In genomic region chr19:35936738-35937268, GRCh38 we compare ENCODE assay signal across 8 cellular contexts. TPM values are rescaled to one million over a fixed set of nuclear protein-coding genes. Genes with fewer than 3 reads are reported as not detected.
DNase-seq lines count a peak whose midpoint lies in the region; ATAC-seq, FAIRE-seq and TF ChIP-seq lines count a peak whose summit lies in the region.

No MANE protein-coding gene starts in this region.

- H3K4me3 ChIP-seq in keratinocyte (ENCODE audit: control insufficient read depth in 2 of 3, extremely low read depth in 1 of 3, insufficient read depth in 2 of 3, low read depth in 1 of 3, low read length in 3 of 3) (peak overlapping the region; percentile 60 to 89 (median 74)), subcutaneous abdominal adipose tissue (ENCODE audit: low read depth in 1 of 5, low read length in 5 of 5) (peak overlapping the region; percentile 55 to 79 (median 62))

- H3K79me2 ChIP-seq in keratinocyte (ENCODE audit: control insufficient read depth, insufficient read depth, low read length) = peaks cover 9% of the 10 kb centered on the region

- peak overlapping the region; percentile 81 for H3K4me2 ChIP-seq in keratinocyte (ENCODE audit: control insufficient read depth, extremely low read depth, insufficient read depth, low read depth, low read length)

- peak overlapping the region; percentile 82 for H3K4me3 Mint-ChIP-seq in T-helper 1 cell treated with Interleukin-12 subunit alpha and Interleukin-12 subunit beta and Interleukin-4 antibody, amounts not matched to agents 30 μg/mL and 1 μg/mL, for 36 hours
- peak overlapping the region; percentile 88 for H3K4me3 Mint-ChIP-seq in activated naive CD8-positive, alpha-beta T cell

- H3K27me3 Mint-ChIP-seq in T-helper 1 cell treated with Interleukin-12 subunit alpha and Interleukin-12 subunit beta and Interleukin-4 antibody, amounts not matched to agents 30 μg/mL and 1 μg/mL, for 36 hours (ENCODE audit: low read depth) = no peaks in the 10 kb centered on the region
- H3K27me3 Mint-ChIP-seq in activated naive CD8-positive, alpha-beta T cell = no peaks in the 10 kb centered on the region

- peaks cover 8% of the 10 kb centered on the region for H3K36me3 Mint-ChIP-seq in T-helper 1 cell treated with Interleukin-12 subunit alpha and Interleukin-12 subunit beta and Interleukin-4 antibody, amounts not matched to agents 30 μg/mL and 1 μg/mL, for 36 hours (ENCODE audit: low read depth)
- no peaks in the 10 kb centered on the region for H3K36me3 Mint-ChIP-seq in activated naive CD8-positive, alpha-beta T cell

- H3K4me1 Mint-ChIP-seq in T-helper 1 cell treated with Interleukin-12 subunit alpha and Interleukin-12 subunit beta and Interleukin-4 antibody, amounts not matched to agents 30 μg/mL and 1 μg/mL, for 36 hours (ENCODE audit: low read depth) = peaks cover 27% of the 10 kb centered on the region
- peaks cover 36% of the 10 kb centered on the region for H3K4me1 Mint-ChIP-seq in activated naive CD8-positive, alpha-beta T cell (ENCODE audit: low read depth)

- H3K27ac Mint-ChIP-seq in T-helper 1 cell treated with Interleukin-12 subunit alpha and Interleukin-12 subunit beta and Interleukin-4 antibody, amounts not matched to agents 30 μg/mL and 1 μg/mL, for 36 hours = no peak overlapping the region
- H3K27ac Mint-ChIP-seq in activated naive CD8-positive, alpha-beta T cell = peak overlapping the region; percentile 16

- DNase-seq in T-helper 1 cell = no peak
- DNase-seq in keratinocyte (ENCODE audit: low read depth, low spot score) = no peak
- DNase-seq in stimulated activated CD4-positive, alpha-beta T cell treated with anti-CD3 and anti-CD28 coated beads, Interleukin-1b, Interleukin-23, amount 100 ng/mL, for 48 hours = no peak
- no peak for DNase-seq in kidney tubule cell (ENCODE audit: low spot score)

- H3K4me1 ChIP-seq in keratinocyte (ENCODE audit: control insufficient read depth, extremely low read depth, insufficient read depth, low read length) (peaks cover 19% of the 10 kb centered on the region), subcutaneous abdominal adipose tissue (ENCODE audit: control insufficient read depth in 5 of 5, insufficient read depth in 5 of 5, low read length in 5 of 5) (peaks cover 7 to 57% (median 38%) of the 10 kb centered on the region in 5 donors)

- no peak overlapping the region for H2AFZ ChIP-seq in keratinocyte (ENCODE audit: control insufficient read depth, low read length)

- H3K9me1 ChIP-seq in keratinocyte (ENCODE audit: control insufficient read depth, extremely low read depth, insufficient read depth, low read length) = no peaks in the 10 kb centered on the region

- no peak for TF ChIP-seq CTCF in keratinocyte (optimal IDR thresholded peaks at IDR 0.05 in 1 of 3, IDR thresholded peaks at IDR 0.05 in 1 of 3, conservative IDR thresholded peaks at IDR 0.05 in 1 of 3; ENCODE audit: extremely low read depth in 1 of 3, insufficient read depth in 2 of 3, low read length in 3 of 3)

- H3K27me3 ChIP-seq in keratinocyte (ENCODE audit: control insufficient read depth, extremely low read depth, insufficient read depth, low read length) (no peaks in the 10 kb centered on the region), subcutaneous abdominal adipose tissue (ENCODE audit: control insufficient read depth in 5 of 5, insufficient read depth in 4 of 5, low read length in 5 of 5) (no peaks in the 10 kb centered on the region)

- peak overlapping the region; percentile 76 for H3K9ac ChIP-seq in keratinocyte (ENCODE audit: control insufficient read depth, extremely low read depth, insufficient read depth, low read length)
- peak overlapping the region; percentile 68 to 82 (median 82) for H3K9ac ChIP-seq in subcutaneous abdominal adipose tissue (ENCODE audit: low read length in 5 of 5)

- dilution Hi-C loops in keratinocyte (cut with MboI; ENCODE audit: extremely low pct_ligation_motif_present, low sequenced_read_pairs) = no loop called here

- H3K36me3 ChIP-seq in keratinocyte (ENCODE audit: control insufficient read depth in 2 of 2, extremely low read depth in 1 of 2, insufficient read depth in 2 of 2, low read length in 2 of 2) = peaks cover 0 to 1% of the 10 kb centered on the region in 2 experiments
- H3K36me3 ChIP-seq in subcutaneous abdominal adipose tissue (ENCODE audit: control insufficient read depth in 5 of 5, insufficient read depth in 5 of 5, low read length in 5 of 5) = peaks cover 0 to 18% (median 16%) of the 10 kb centered on the region in 5 donors

- H3K9me3 ChIP-seq in keratinocyte (ENCODE audit: control insufficient read depth, low read depth, low read length) (no peaks in the 10 kb centered on the region), subcutaneous abdominal adipose tissue (ENCODE audit: control insufficient read depth in 5 of 5, low read length in 5 of 5) (no peaks in the 10 kb centered on the region)

- ATAC-seq in HG03025 (IDR thresholded peaks at IDR 0.05; ENCODE audit: low FRiP score, unreplicated experiment) = no peak

- H3K27ac ChIP-seq in keratinocyte (ENCODE audit: control insufficient read depth, insufficient read depth, low read length) = no peak overlapping the region
- no peak overlapping the region for H3K27ac ChIP-seq in subcutaneous abdominal adipose tissue (ENCODE audit: low read depth, low read length)

- no peaks in the 10 kb centered on the region for H3K9me3 Mint-ChIP-seq in T-helper 1 cell treated with Interleukin-12 subunit alpha and Interleukin-12 subunit beta and Interleukin-4 antibody, amounts not matched to agents 30 μg/mL and 1 μg/mL, for 36 hours
- no peaks in the 10 kb centered on the region for H3K9me3 Mint-ChIP-seq in activated naive CD8-positive, alpha-beta T cell (ENCODE audit: low read depth)

- H4K20me1 ChIP-seq in keratinocyte (ENCODE audit: control insufficient read depth, extremely low read depth, insufficient read depth, low read length) = no peaks in the 10 kb centered on the region

- FAIRE-seq in keratinocyte (lab: Jason Lieb, UNC) = no peak

RNA-seq across cellular contexts. Expression of gene LRFN3, which starts 0.6 kb away (rescaled TPM):
- 0.73 to 6.1 TPM (median 0.90 TPM) in 3 replicates for polyA plus RNA-seq in keratinocyte
- polyA plus RNA-seq in keratinocyte (2011; ENCODE audit: low read depth) = 0.60 TPM
- polyA plus RNA-seq in keratinocyte (2011; cell fraction: cytosol; rRNA removed) = 2.6 and 5.1 TPM in 2 replicates
- polyA plus RNA-seq in keratinocyte (2011; cell fraction: nucleus; rRNA removed) = 3.7 and 6.1 TPM in 2 replicates
- polyA plus RNA-seq in keratinocyte (2012; ENCODE audit: low replicate concordance) = 4.7 and 12.0 TPM in 2 replicates
- 1.0 to 11.5 TPM (median 1.6 TPM) in 3 replicates for polyA minus RNA-seq in keratinocyte
- 8.4 TPM for polyA minus RNA-seq in keratinocyte (2011; cell fraction: cytosol; rRNA and poly(A)+ RNA removed)
- polyA minus RNA-seq in keratinocyte (2011; cell fraction: nucleus; rRNA and poly(A)+ RNA removed) = 3.7 TPM in 2 replicates

RNA-seq across cellular contexts. Expression of gene TYROBP, which starts 28.7 kb away (rescaled TPM):
- polyA plus RNA-seq in keratinocyte = not detected in 3 replicates
- not detected for polyA plus RNA-seq in keratinocyte (2011; ENCODE audit: low read depth)
- polyA plus RNA-seq in keratinocyte (2011; cell fraction: cytosol; rRNA removed) = not detected in 2 replicates
- not detected in 2 replicates for polyA plus RNA-seq in keratinocyte (2011; cell fraction: nucleus; rRNA removed)
- polyA plus RNA-seq in keratinocyte (2012; ENCODE audit: low replicate concordance) = not detected in 2 replicates
- polyA minus RNA-seq in keratinocyte = not detected in 3 replicates
- polyA minus RNA-seq in keratinocyte (2011; cell fraction: cytosol; rRNA and poly(A)+ RNA removed) = not detected
- not detected in 2 replicates for polyA minus RNA-seq in keratinocyte (2011; cell fraction: nucleus; rRNA and poly(A)+ RNA removed)

RNA-seq across cellular contexts. Expression of gene HCST, which starts 34.5 kb away (rescaled TPM):
- 0.19 to 0.30 TPM (median 0.25 TPM) in 3 replicates for polyA plus RNA-seq in keratinocyte
- polyA plus RNA-seq in keratinocyte (2011; ENCODE audit: low read depth) = not detected
- polyA plus RNA-seq in keratinocyte (2011; cell fraction: cytosol; rRNA removed) = 0.36 TPM in 1 of 2 replicates, not detected in the other
- polyA plus RNA-seq in keratinocyte (2011; cell fraction: nucleus; rRNA removed) = 0.25 and 0.43 TPM in 2 replicates
- polyA plus RNA-seq in keratinocyte (2012; ENCODE audit: low replicate concordance) = not detected in 2 replicates
- polyA minus RNA-seq in keratinocyte = not detected in 3 replicates
- 3.6 TPM for polyA minus RNA-seq in keratinocyte (2011; cell fraction: cytosol; rRNA and poly(A)+ RNA removed)
- not detected in 2 replicates for polyA minus RNA-seq in keratinocyte (2011; cell fraction: nucleus; rRNA and poly(A)+ RNA removed)

RNA-seq across cellular contexts. Expression of gene NFKBID, which starts 36.5 kb away (rescaled TPM):
- polyA plus RNA-seq in keratinocyte = 3.9 to 6.0 TPM (median 5.0 TPM) in 3 replicates
- polyA plus RNA-seq in keratinocyte (2011; ENCODE audit: low read depth) = 0.82 TPM
- 1.2 and 3.4 TPM in 2 replicates for polyA plus RNA-seq in keratinocyte (2011; cell fraction: cytosol; rRNA removed)
- 20.2 and 25.4 TPM in 2 replicates for polyA plus RNA-seq in keratinocyte (2011; cell fraction: nucleus; rRNA removed)
- polyA plus RNA-seq in keratinocyte (2012; ENCODE audit: low replicate concordance) = 3.1 and 6.2 TPM in 2 replicates
- 3.1 to 7.2 TPM (median 4.7 TPM) in 3 replicates for polyA minus RNA-seq in keratinocyte
- polyA minus RNA-seq in keratinocyte (2011; cell fraction: cytosol; rRNA and poly(A)+ RNA removed) = 6.7 TPM
- 5.9 and 7.9 TPM in 2 replicates for polyA minus RNA-seq in keratinocyte (2011; cell fraction: nucleus; rRNA and poly(A)+ RNA removed)

RNA-seq across cellular contexts. Expression of gene SDHAF1, which starts 58.2 kb away (rescaled TPM):
- 7.3 to 11.9 TPM (median 8.0 TPM) in 3 replicates for polyA plus RNA-seq in keratinocyte
- 3.0 TPM for polyA plus RNA-seq in keratinocyte (2011; ENCODE audit: low read depth)
- 6.0 and 12.4 TPM in 2 replicates for polyA plus RNA-seq in keratinocyte (2011; cell fraction: cytosol; rRNA removed)
- 8.5 TPM in 2 replicates for polyA plus RNA-seq in keratinocyte (2011; cell fraction: nucleus; rRNA removed)
- 8.5 and 12.8 TPM in 2 replicates for polyA plus RNA-seq in keratinocyte (2012; ENCODE audit: low replicate concordance)
- polyA minus RNA-seq in keratinocyte = 1.5 to 3.0 TPM (median 2.7 TPM) in 3 replicates
- polyA minus RNA-seq in keratinocyte (2011; cell fraction: cytosol; rRNA and poly(A)+ RNA removed) = 11.5 TPM
- 2.6 and 2.8 TPM in 2 replicates for polyA minus RNA-seq in keratinocyte (2011; cell fraction: nucleus; rRNA and poly(A)+ RNA removed)
